ENCODE assay signal across 11 cellular contexts in genomic region chr16:13554020-13554419, GRCh38.
DNase-seq lines count a peak whose midpoint lies in the region; TF ChIP-seq lines count a peak whose summit lies in the region.
"Had no signal": no experiment of that assay in that cellular context is flagged by ENCODE, and none has a peak within 500 bp of the region (broad histone marks: within the 10 kb centered on the region; RNA-seq: fewer than 3 reads in every experiment).

No MANE protein-coding gene starts in this region.

- POLR2A ChIA-PET in OCI-LY7 (lab: Charles Lee): no interaction called here

- peak overlapping the region; percentile 19; the same call in 1 of the 2 replicates for H2AFZ ChIP-seq in OCI-LY7 (ENCODE audit: low read length)
- H2AFZ ChIP-seq: GM23248 had no signal

- intact Hi-C loops in OCI-LY7 (cut with micrococcal nuclease; ENCODE audit: unreplicated experiment): no loop called here

- no peaks in the 10 kb centered on the region for H3K9me2 ChIP-seq in OCI-LY7 (ENCODE audit: insufficient read depth, low read length)

- no peak overlapping the region for H3K4me3 ChIP-seq in Jurkat, Clone E6-1 (ENCODE audit: low read length)
- H3K4me3 ChIP-seq in OCI-LY7 (ENCODE audit: low read depth, low read length, poor library complexity, severe bottlenecking): no peak overlapping the region
- H3K4me3 ChIP-seq: GM23248 had no signal

- BruUV-seq in OCI-LY7 (replicated peaks; lab: Mats Ljungman, UMichigan): no TSS peak

- H3K4me1 ChIP-seq in OCI-LY7 (ENCODE audit: insufficient read depth, low read length, poor library complexity, severe bottlenecking): no peaks in the 10 kb centered on the region

- DNase-seq in ACHN (peak; percentile 11), OCI-LY7 (ENCODE audit: low spot score) (peak; percentile 7), glomerular visceral epithelial cell (ENCODE audit: extremely low spot score) (peak; percentile 24), C1 segment of cervical spinal cord (lab: John Stamatoyannopoulos, UW) (no peak), GOT3 (lab: John Stamatoyannopoulos, UW) (no peak), NCI-H510A treated with DMSO at 0.1 percent for 48 hours (lab: John Stamatoyannopoulos, UW) (no peak)
- peak; percentile 24 for DNase-seq in Jurkat, Clone E6-1 (ENCODE audit: low read depth, low spot score)
- DNase-seq: 8988T; CD4-positive, CD25-positive, alpha-beta regulatory T cell; GM23248; H9 had no signal

- in situ Hi-C loops in ACHN (cut with HindIII; ENCODE audit: low pct_ligation_motif_present, low pct_unique_long_range_greater_than_20kb, low sequenced_read_pairs): no loop called here

- no peak for TF ChIP-seq CTCF in OCI-LY7 (conservative IDR thresholded peaks at IDR 0.05; ENCODE audit: low read length)

- H3K36me3 ChIP-seq in OCI-LY7 (ENCODE audit: insufficient read depth, low read length): no peaks in the 10 kb centered on the region

- H3K79me2 ChIP-seq in OCI-LY7 (ENCODE audit: insufficient read depth, low read depth, low read length): no peaks in the 10 kb centered on the region

- H4K20me1 ChIP-seq in OCI-LY7 (ENCODE audit: insufficient read depth, low read length): no peaks in the 10 kb centered on the region

- H3K9me3 ChIP-seq in OCI-LY7 (ENCODE audit: low read length): no peaks in the 10 kb centered on the region

- CTCF ChIA-PET in OCI-LY7 (lab: Charles Lee; ENCODE audit: unreplicated experiment): interaction anchor here (0.6 kb wide), 1 partner anchor 115 kb away, joined by 3 read pairs; no protein-coding TSS in a partner anchor

- H3K4me2 ChIP-seq in OCI-LY7 (ENCODE audit: low read length): no peak overlapping the region

- H3K27ac ChIP-seq in OCI-LY7 (ENCODE audit: low read depth, low read length, poor library complexity, severe bottlenecking): no peak overlapping the region
- H3K27ac ChIP-seq: GM23248 had no signal

Comparison
In these comparisons a context has a peak if more than half of its experiments do, and no peak if none do; other contexts are left out.
1. DNase-seq: peak in ACHN (single experiment), Jurkat, Clone E6-1 (single experiment), OCI-LY7 (single experiment) and glomerular visceral epithelial cell (single experiment); none in C1 segment of cervical spinal cord (0 of 14), GOT3 (single experiment) and NCI-H510A treated with DMSO at 0.1 percent for 48 hours (single experiment).